Comparison of ENCODE assay signal across 13 cellular contexts in genomic region chr18:9108911-9109310, GRCh38. TPM values are rescaled to one million over a fixed set of nuclear protein-coding genes. Genes with fewer than 3 reads are reported as not detected.
DNase-seq lines count a peak whose midpoint lies in the region; ATAC-seq and TF ChIP-seq lines count a peak whose summit lies in the region.
"Had no signal": no experiment of that assay in that cellular context is flagged by ENCODE, and none has a peak within 500 bp of the region (broad histone marks: within the 10 kb centered on the region; RNA-seq: fewer than 3 reads in every experiment).

No MANE protein-coding gene starts in this region.

- H3K9me3 Mint-ChIP-seq in activated T-helper 17 cell treated with anti-CD3 and anti-CD28 coated beads, Interleukin-2, amount 50 U/mL, for 72 hours, result no peaks in the 10 kb centered on the region
- no peaks in the 10 kb centered on the region for H3K9me3 Mint-ChIP-seq in memory B cell
- no peaks in the 10 kb centered on the region for H3K9me3 Mint-ChIP-seq in type B pancreatic cell

- TF ChIP-seq CTCF in cardiac muscle cell (IDR thresholded peaks at IDR 0.05; ENCODE audit: low read depth, low read length) (no peak), type B pancreatic cell (conservative IDR thresholded peaks at IDR 0.05) (no peak)

- H3K27me3 Mint-ChIP-seq in activated T-helper 17 cell treated with anti-CD3 and anti-CD28 coated beads, Interleukin-2, amount 50 U/mL, for 72 hours, result no peaks in the 10 kb centered on the region
- no peaks in the 10 kb centered on the region for H3K27me3 Mint-ChIP-seq in memory B cell
- no peaks in the 10 kb centered on the region for H3K27me3 Mint-ChIP-seq in type B pancreatic cell

- peak overlapping the region; percentile 32 for H3K27ac ChIP-seq in cardiac muscle cell
- H3K27ac ChIP-seq: C4-2B had no signal

- peaks cover 100% of the 10 kb centered on the region for H3K36me3 Mint-ChIP-seq in activated T-helper 17 cell treated with anti-CD3 and anti-CD28 coated beads, Interleukin-2, amount 50 U/mL, for 72 hours (ENCODE audit: low read depth)
- peaks cover 9% of the 10 kb centered on the region for H3K36me3 Mint-ChIP-seq in memory B cell
- H3K36me3 Mint-ChIP-seq in type B pancreatic cell, result peaks cover 15% of the 10 kb centered on the region

- peaks cover 56% of the 10 kb centered on the region for H3K4me1 ChIP-seq in cardiac muscle cell (ENCODE audit: low read depth)

- intact Hi-C loops in Right ventricle myocardium superior (cut with DNase I), result no loop called here

- no peaks in the 10 kb centered on the region for H3K27me3 ChIP-seq in cardiac muscle cell

- H3K4me3 Mint-ChIP-seq in activated T-helper 17 cell treated with anti-CD3 and anti-CD28 coated beads, Interleukin-2, amount 50 U/mL, for 72 hours, result peak overlapping the region; percentile 100
- H3K4me3 Mint-ChIP-seq in memory B cell (no peak overlapping the region), type B pancreatic cell (no peak overlapping the region)

- H3K4me1 Mint-ChIP-seq in activated T-helper 17 cell treated with anti-CD3 and anti-CD28 coated beads, Interleukin-2, amount 50 U/mL, for 72 hours, result peaks cover 46% of the 10 kb centered on the region
- H3K4me1 Mint-ChIP-seq in memory B cell (peaks cover 62% of the 10 kb centered on the region), type B pancreatic cell (ENCODE audit: unreplicated experiment) (peaks cover 70% of the 10 kb centered on the region)

- H3K9me3 ChIP-seq in cardiac muscle cell (ENCODE audit: low read depth), result no peaks in the 10 kb centered on the region

- DNase-seq in cardiac muscle cell (ENCODE audit: low read depth in 1 of 2, low spot score in 1 of 2), result no peak
- DNase-seq in Right ventricle myocardium superior, result no peak
- DNase-seq in memory B cell (ENCODE audit: low spot score in 2 of 2), result no peak
- DNase-seq in type B pancreatic cell (ENCODE audit: extremely low spot score, unreplicated experiment), result no peak
- no peak for DNase-seq in hypothalamus (lab: John Stamatoyannopoulos, UW)
- DNase-seq in DMS 273 treated with DMSO at 0.1 percent for 48 hours (lab: John Stamatoyannopoulos, UW), result no peak
- no peak for DNase-seq in stimulated activated CD4-positive, alpha-beta T cell treated with anti-CD3 and anti-CD28 coated beads, Interleukin-4, amount 100 ng/mL, for 1 hour
- DNase-seq: activated CD4-positive, alpha-beta T cell treated with anti-CD3 and anti-CD28 coated beads, Interleukin-2, amount 50 U/mL, for 48 hours; SHP77 treated with DMSO at 0.1 percent for 48 hours; stimulated activated CD4-positive, alpha-beta T cell treated with anti-CD3 and anti-CD28 coated beads, Interleukin-1b, Interleukin-23, amount 100 ng/mL, for 48 hours had no signal

- H3K36me3 ChIP-seq in cardiac muscle cell, result no peaks in the 10 kb centered on the region

- H3K27ac Mint-ChIP-seq in activated T-helper 17 cell treated with anti-CD3 and anti-CD28 coated beads, Interleukin-2, amount 50 U/mL, for 72 hours, result peak overlapping the region; percentile 99
- H3K27ac Mint-ChIP-seq in memory B cell, result peak overlapping the region; percentile 36
- H3K27ac Mint-ChIP-seq in type B pancreatic cell, result peak overlapping the region; percentile 50

- ATAC-seq in Right ventricle myocardium superior (ENCODE audit: poor library complexity) (no peak), memory B cell (ENCODE audit: low read depth) (no peak)
- peak; percentile 51 for ATAC-seq in activated T-helper 17 cell treated with anti-CD3 and anti-CD28 coated beads, Interleukin-2, amount 50 U/mL, for 72 hours (replicated peaks)
- ATAC-seq: esophagus mucosa had no signal

- H3K4me3 ChIP-seq in cardiac muscle cell, result no peak overlapping the region

RNA-seq across cellular contexts. Expression of gene NDUFV2, which starts 6.4 kb away (rescaled TPM):
- total RNA-seq in cardiac muscle cell, result 111 and 178 TPM in 2 replicates
- polyA plus RNA-seq in cardiac muscle cell, result 340 and 391 TPM in 2 replicates
- 521 TPM for total RNA-seq in Right ventricle myocardium superior
- 100 to 1,000 TPM; 406 to 520 TPM for total RNA-seq in activated T-helper 17 cell treated with anti-CD3 and anti-CD28 coated beads, Interleukin-2, amount 50 U/mL, for 72 hours
- total RNA-seq in type B pancreatic cell (ENCODE audit: low replicate concordance), result 122 and 135 TPM in 2 replicates

RNA-seq across cellular contexts. Expression of gene ANKRD12, which starts 27.7 kb away (rescaled TPM):
- 12.6 and 88.8 TPM in 2 replicates for total RNA-seq in cardiac muscle cell
- 21.5 and 47.8 TPM in 2 replicates for polyA plus RNA-seq in cardiac muscle cell
- 39.9 TPM for total RNA-seq in Right ventricle myocardium superior
- 100 to 1,000 TPM; 104 to 170 TPM for total RNA-seq in activated T-helper 17 cell treated with anti-CD3 and anti-CD28 coated beads, Interleukin-2, amount 50 U/mL, for 72 hours
- total RNA-seq in type B pancreatic cell (ENCODE audit: low replicate concordance), result 28.2 and 38.8 TPM in 2 replicates

Comparison
In these comparisons a context has a peak if more than half of its experiments do, and no peak if none do; other contexts are left out.
1. H3K27ac Mint-ChIP-seq: peak in every context shown above with its lines; median percentile 99 in activated T-helper 17 cell treated with anti-CD3 and anti-CD28 coated beads, Interleukin-2, amount 50 U/mL, for 72 hours; 50 in type B pancreatic cell; 36 in memory B cell.